8 cellular contexts compared by ENCODE assay signal in the genomic region with DNA sequence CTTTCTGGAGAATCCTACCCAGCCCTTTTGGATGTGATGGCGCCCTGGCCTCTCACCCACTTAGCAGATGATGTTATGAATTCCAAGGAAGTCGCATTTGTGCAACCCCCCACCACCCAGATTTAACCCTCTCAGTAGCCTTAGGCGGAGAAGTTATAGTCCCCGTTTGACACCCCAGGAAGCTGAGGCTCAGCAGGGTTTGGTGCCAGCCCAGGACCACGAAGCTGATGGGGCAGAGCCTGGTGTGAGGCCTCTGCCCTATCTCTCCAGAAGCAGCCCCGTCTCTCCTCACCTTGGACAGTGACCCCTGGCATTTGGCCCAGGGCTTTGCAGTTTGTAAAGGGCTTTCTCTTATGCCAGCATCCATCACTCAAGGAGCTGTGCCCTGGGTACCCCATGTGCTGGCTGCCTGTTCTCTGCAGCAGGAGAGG. TPM values are rescaled to one million over a fixed set of nuclear protein-coding genes. Genes with fewer than 3 reads are reported as not detected.
DNase-seq lines count a peak whose midpoint lies in the region; ATAC-seq and TF ChIP-seq lines count a peak whose summit lies in the region.

No MANE protein-coding gene starts in this region.

- CTCF ChIA-PET in Caco-2 (lab: Charles Lee) = interaction anchor here (2.1 kb wide), 1 partner anchor 20 kb away, joined by 7 read pairs; no protein-coding TSS in a partner anchor

- H3K9me3 ChIP-seq in Caco-2 (no peaks in the 10 kb centered on the region), SJCRH30 (replicated peaks) (no peaks in the 10 kb centered on the region), fibroblast of lung (ENCODE audit: control insufficient read depth, insufficient read depth, low read depth, low read length) (no peaks in the 10 kb centered on the region)

- H3K27ac Mint-ChIP-seq in Caco-2 (ENCODE audit: unreplicated experiment) (no peak overlapping the region), progenitor cell of endocrine pancreas (peak overlapping the region; percentile 89)

- H3K4me1 Mint-ChIP-seq in Caco-2 (ENCODE audit: low read depth, unreplicated experiment) (peaks cover 16% of the 10 kb centered on the region), progenitor cell of endocrine pancreas (ENCODE audit: low read depth) (peaks cover 9% of the 10 kb centered on the region)

- no peaks in the 10 kb centered on the region for H4K20me1 ChIP-seq in fibroblast of lung (ENCODE audit: control insufficient read depth, extremely low read depth, insufficient read depth, low read length)

- no peak overlapping the region for H2AFZ ChIP-seq in fibroblast of lung (ENCODE audit: low read length)

- POLR2A ChIA-PET in Caco-2 (lab: Charles Lee) = no interaction called here

- H3K27ac ChIP-seq in SJCRH30 = no peak overlapping the region
- no peak overlapping the region for H3K27ac ChIP-seq in fibroblast of lung (ENCODE audit: insufficient read depth, low read length)

- H3K36me3 Mint-ChIP-seq in Caco-2 (ENCODE audit: insufficient read depth, unreplicated experiment) (peaks cover 12% of the 10 kb centered on the region), progenitor cell of endocrine pancreas (ENCODE audit: insufficient read depth) (no peaks in the 10 kb centered on the region)

- TF ChIP-seq CTCF in Caco-2 (IDR thresholded peaks at IDR 0.05; ENCODE audit: insufficient read depth in 1 of 2, low read depth in 1 of 2, low read length in 1 of 2, severe bottlenecking in 1 of 2, unreplicated experiment in 1 of 2) = no peak
- TF ChIP-seq CTCF in fibroblast of lung (conservative IDR thresholded peaks at IDR 0.05 in 1 of 2, IDR thresholded peaks at IDR 0.05 in 1 of 2; ENCODE audit: low read depth in 1 of 2, low read length in 2 of 2) = no peak
- TF ChIP-seq CTCF in progenitor cell of endocrine pancreas (IDR thresholded peaks at IDR 0.05; ENCODE audit: unreplicated experiment) = no peak

- H3K36me3 ChIP-seq in Caco-2 (ENCODE audit: control insufficient read depth, insufficient read depth, low read length) = no peaks in the 10 kb centered on the region
- H3K36me3 ChIP-seq in SJCRH30 = no peaks in the 10 kb centered on the region
- no peaks in the 10 kb centered on the region for H3K36me3 ChIP-seq in fibroblast of lung (ENCODE audit: control insufficient read depth, insufficient read depth, low read length)

- H3K27me3 Mint-ChIP-seq in Caco-2 (ENCODE audit: insufficient read depth, unreplicated experiment) = peaks cover 8% of the 10 kb centered on the region
- peaks cover 4% of the 10 kb centered on the region for H3K27me3 Mint-ChIP-seq in progenitor cell of endocrine pancreas

- BruUV-seq in Caco-2 (replicated peaks; lab: Mats Ljungman, UMichigan) = TSS peak; percentile 36

- DNase-seq in Caco-2 = no peak
- DNase-seq in SJCRH30 = no peak
- DNase-seq in fibroblast of lung (ENCODE audit: low read depth in 2 of 2) = peak; percentile 15 to 51
- DNase-seq in progenitor cell of endocrine pancreas (ENCODE audit: low spot score, unreplicated experiment) = no peak
- DNase-seq in dedifferentiated amniotic fluid mesenchymal stem cell (ENCODE audit: extremely low spot score) = no peak
- DNase-seq in T-helper 9 cell = no peak

- peaks cover 2% of the 10 kb centered on the region for H3K79me2 ChIP-seq in fibroblast of lung (ENCODE audit: control insufficient read depth, insufficient read depth, low read length)

- H3K4me3 ChIP-seq in Caco-2 (ENCODE audit: low read depth, low read length) (peak overlapping the region; percentile 96), SJCRH30 (peak overlapping the region; percentile 95), fibroblast of lung (replicated peaks in 1 of 4; ENCODE audit: control extremely low read depth in 1 of 4, insufficient read depth in 1 of 4, low read depth in 3 of 4, low read length in 4 of 4) (peak overlapping the region; percentile 47 to 93 (median 58))

- no peaks in the 10 kb centered on the region for H3K9me3 Mint-ChIP-seq in Caco-2 (ENCODE audit: unreplicated experiment)
- H3K9me3 Mint-ChIP-seq in progenitor cell of endocrine pancreas (ENCODE audit: low read depth) = no peaks in the 10 kb centered on the region

- ATAC-seq in GM18520 (IDR thresholded peaks at IDR 0.05; ENCODE audit: unreplicated experiment) (no peak), GM19023 (IDR thresholded peaks at IDR 0.05; ENCODE audit: unreplicated experiment) (no peak)

- intact Hi-C loops in Caco-2 (cut with micrococcal nuclease; ENCODE audit: unreplicated experiment) = no loop called here

- no peak overlapping the region for H3K9ac ChIP-seq in fibroblast of lung (ENCODE audit: insufficient read depth, low read length)

- H3K4me1 ChIP-seq in Caco-2 (peaks cover 24% of the 10 kb centered on the region), SJCRH30 (peaks cover 21% of the 10 kb centered on the region), fibroblast of lung (ENCODE audit: control insufficient read depth, extremely low read depth, insufficient read depth, low read length) (peaks cover 34% of the 10 kb centered on the region)

- H3K4me3 Mint-ChIP-seq in Caco-2 (ENCODE audit: unreplicated experiment) (peak overlapping the region; percentile 74), progenitor cell of endocrine pancreas (ENCODE audit: low read depth) (peak overlapping the region; percentile 85)

- H3K4me2 ChIP-seq in fibroblast of lung (ENCODE audit: extremely low read depth, insufficient read depth, low read length) = peak overlapping the region; percentile 89

- no peaks in the 10 kb centered on the region for H3K27me3 ChIP-seq in Caco-2 (replicated peaks; ENCODE audit: control insufficient read depth, insufficient read depth, low read length)
- no peaks in the 10 kb centered on the region for H3K27me3 ChIP-seq in SJCRH30
- peaks cover 5% of the 10 kb centered on the region for H3K27me3 ChIP-seq in fibroblast of lung (ENCODE audit: control insufficient read depth, insufficient read depth, low read length)

RNA-seq across cellular contexts. Expression of a gene that starts 1.1 kb away (rescaled TPM):
- total RNA-seq in Caco-2 (2022) (17.8 and 24.9 TPM in 2 replicates), fibroblast of lung (18.5 and 37.5 TPM in 2 replicates), progenitor cell of endocrine pancreas (31.3 and 37.9 TPM in 2 replicates)
- total RNA-seq in SJCRH30 (2014; rRNA removed; shearing (Covaris generic)) = 14.6 and 15.6 TPM in 2 replicates
- polyA plus RNA-seq in fibroblast of lung = 25.7 and 27.2 TPM in 2 replicates
- 40.7 and 42.9 TPM in 2 replicates for polyA plus RNA-seq in fibroblast of lung (2012)
- polyA minus RNA-seq in fibroblast of lung (ENCODE audit: low replicate concordance) = 205 and 277 TPM in 2 replicates

Comparison
In these comparisons a context has a peak if more than half of its experiments do, and no peak if none do; other contexts are left out.
1. DNase-seq: peak in fibroblast of lung (2 of 2); none in Caco-2 (0 of 2), SJCRH30 (0 of 2), progenitor cell of endocrine pancreas (single experiment), dedifferentiated amniotic fluid mesenchymal stem cell (single experiment) and T-helper 9 cell (single experiment).
2. Peak in every context shown above with its lines, with median percentiles within 50 percentile points of each other: H3K4me3 ChIP-seq.